ENCODE assay signal across 19 cellular contexts in genomic region chr20:7540923-7541322, GRCh38.
DNase-seq lines count a peak whose midpoint lies in the region; ATAC-seq and TF ChIP-seq lines count a peak whose summit lies in the region.
"Had no signal": no experiment of that assay in that cellular context is flagged by ENCODE, and none has a peak within 500 bp of the region (broad histone marks: within the 10 kb centered on the region; RNA-seq: fewer than 3 reads in every experiment).

No MANE protein-coding gene starts in this region.

- H3K36me3 ChIP-seq in right lobe of liver (no peaks in the 10 kb centered on the region), left lung (no peaks in the 10 kb centered on the region)
- H3K36me3 ChIP-seq: BE2C, SJCRH30 had no signal

- no peak for TF ChIP-seq POLR2A in right lobe of liver (IDR thresholded peaks at IDR 0.05)

- H3K4me1 ChIP-seq in right lobe of liver (peaks cover 0 to 11% (median 4%) of the 10 kb centered on the region in 4 donors), left lung (no peaks in the 10 kb centered on the region)
- H3K4me1 ChIP-seq: BE2C, SJCRH30 had no signal

- WGBS in right lobe of liver (ENCODE audit: insufficient coverage, low coverage, low lambda C conversion rate, missing lambda C conversion rate), result 37% methylated on average over 2 of the region's 2 CpGs

- TF ChIP-seq CTCF in choroid plexus epithelial cell (conservative IDR thresholded peaks at IDR 0.05; ENCODE audit: low read depth, low read length) (no peak), fibroblast of villous mesenchyme (IDR thresholded peaks at IDR 0.05; ENCODE audit: insufficient read depth, low read depth, low read length) (no peak), right lobe of liver (IDR thresholded peaks at IDR 0.05) (no peak), left lung (IDR thresholded peaks at IDR 0.05) (no peak)

- H3K9me3 ChIP-seq in right lobe of liver (peaks cover 0 to 2% (median 0%) of the 10 kb centered on the region in 4 donors), left lung (no peaks in the 10 kb centered on the region)
- H3K9me3 ChIP-seq: BE2C, SJCRH30 had no signal

- H3K4me3 ChIP-seq in choroid plexus epithelial cell (ENCODE audit: low read depth, low read length) (no peak overlapping the region), fibroblast of villous mesenchyme (ENCODE audit: low read depth, low read length) (no peak overlapping the region), right lobe of liver (no peak overlapping the region), left lung (no peak overlapping the region)
- H3K4me3 ChIP-seq: SJCRH30 had no signal

- peak; percentile 25 for DNase-seq in NCI-H226
- DNase-seq in choroid plexus epithelial cell (ENCODE audit: low read depth), result peak; percentile 17
- DNase-seq in fibroblast of villous mesenchyme (ENCODE audit: low read depth), result peak; percentile 10
- peak; percentile 32 to 74 (median 53) for DNase-seq in right lobe of liver
- DNase-seq in activated naive CD4-positive, alpha-beta T cell treated with anti-CD3 and anti-CD28 coated beads, Interleukin-2, amount 50 U/mL, for 16 hours, result no peak
- DNase-seq in left lung, result no peak
- DNase-seq in cerebellar nuclear complex (lab: John Stamatoyannopoulos, UW), result no peak
- DNase-seq: BE2C, DMS53, GF-D8, H7, HFFc6, NCI-H1694, NCI-H2081, NCI-H510A, NCI-H748 treated with DMSO at 0.1 percent for 48 hours, SJCRH30 had no signal

- H3K27me3 ChIP-seq in right lobe of liver, result no peaks in the 10 kb centered on the region
- no peaks in the 10 kb centered on the region for H3K27me3 ChIP-seq in left lung
- H3K27me3 ChIP-seq: BE2C, SJCRH30 had no signal

- ATAC-seq in right lobe of liver, result peak; percentile 96 to 99 (median 98)
- ATAC-seq in HG02763 (IDR thresholded peaks at IDR 0.05; ENCODE audit: unreplicated experiment), result no peak
- no peak for ATAC-seq in left lung
- ATAC-seq: Panc1 had no signal

- intact Hi-C loops in right lobe of liver (cut with DNase I), result no loop called here
- intact Hi-C loops in left lung (cut with DNase I), result no loop called here

- H3K27ac ChIP-seq in right lobe of liver, result peak overlapping the region in 2 of 3 donors; percentile 51 to 57
- no peak overlapping the region for H3K27ac ChIP-seq in left lung
- H3K27ac ChIP-seq: SJCRH30 had no signal

Comparison
In these comparisons a context has a peak if more than half of its experiments do, and no peak if none do; other contexts are left out.
1. DNase-seq: peak in NCI-H226 (single experiment), choroid plexus epithelial cell (single experiment), fibroblast of villous mesenchyme (single experiment) and right lobe of liver (3 of 3); none in activated naive CD4-positive, alpha-beta T cell treated with anti-CD3 and anti-CD28 coated beads, Interleukin-2, amount 50 U/mL, for 16 hours (single experiment), left lung (0 of 2) and cerebellar nuclear complex (0 of 2).
2. ATAC-seq: peak in right lobe of liver (4 of 4); none in HG02763 (single experiment) and left lung (single experiment).
3. H3K27ac ChIP-seq: peak in right lobe of liver (2 of 3); none in left lung (0 of 2).